Comparison of ENCODE assay signal across 8 cellular contexts in the genomic region with DNA sequence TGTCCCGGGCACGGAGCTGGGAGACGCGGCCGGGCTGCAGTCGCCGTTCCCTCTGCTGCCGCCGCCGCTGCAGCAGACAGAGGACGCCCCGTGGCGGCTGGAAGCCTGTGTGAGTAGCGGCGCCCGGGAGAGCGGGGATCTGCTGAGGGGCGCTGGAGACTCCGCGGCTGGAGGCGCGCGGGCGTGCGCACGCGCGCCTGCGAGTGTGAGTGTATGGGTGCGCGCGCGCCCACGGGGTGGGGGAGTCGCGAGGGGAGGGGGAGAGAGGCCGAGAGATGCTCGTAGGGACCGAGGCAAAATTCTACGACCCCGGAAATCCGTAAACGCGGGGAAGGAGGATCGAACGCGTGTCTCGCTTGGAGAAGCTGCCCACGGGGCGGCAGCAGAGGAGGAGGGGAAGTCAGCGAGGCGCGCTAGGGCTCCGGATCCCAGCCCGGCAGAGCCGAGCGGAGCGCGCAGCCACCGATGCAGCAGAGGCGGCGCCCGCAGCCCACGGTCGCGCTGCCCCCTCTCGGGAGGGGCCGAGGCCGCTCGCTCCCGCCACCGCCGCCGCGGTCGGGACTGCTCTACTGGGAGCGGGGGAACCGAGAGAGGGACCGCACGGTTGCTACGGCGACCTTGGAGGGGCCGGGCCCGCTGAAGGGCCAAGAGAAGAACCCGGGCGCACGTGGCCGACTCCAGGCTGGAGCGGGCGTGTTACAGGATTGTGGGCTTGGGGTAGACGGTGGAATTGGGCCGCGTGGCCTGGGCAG. TPM values are rescaled to one million over a fixed set of nuclear protein-coding genes. Genes with fewer than 3 reads are reported as not detected.
DNase-seq lines count a peak whose midpoint lies in the region; ATAC-seq and TF ChIP-seq lines count a peak whose summit lies in the region.

A gene (minus strand): TSS at position 207 of the 752 bp plus-strand sequence.

- peaks cover 0 to 9% of the 10 kb centered on the region in 2 donors for H3K27me3 ChIP-seq in naive thymus-derived CD4-positive, alpha-beta T cell (ENCODE audit: control insufficient read depth in 2 of 2, insufficient read depth in 2 of 2, low read length in 2 of 2)

- CTCF ChIA-PET in naive thymus-derived CD4-positive, alpha-beta T cell (lab: Charles Lee), result no interaction called here

- peaks cover 6% of the 10 kb centered on the region for H3K4me1 Mint-ChIP-seq in activated T-helper 1 cell treated with anti-CD3 and anti-CD28 coated beads, Interleukin-12 subunit alpha, Interleukin-12 subunit beta, Interleukin-2, Interleukin-4 antibody, amounts not matched to agents 30 ng/mL and 10 ng/mL and 1 ng/mL, durations not matched to agents 14 hours and 24 hours and 36 hours (ENCODE audit: low read depth)
- peaks cover 0 to 20% (median 13%) of the 10 kb centered on the region in 7 donors for H3K4me1 Mint-ChIP-seq in naive thymus-derived CD4-positive, alpha-beta T cell

- peaks cover 0 to 4% of the 10 kb centered on the region in 2 donors for H3K4me1 ChIP-seq in naive thymus-derived CD4-positive, alpha-beta T cell (ENCODE audit: control insufficient read depth in 2 of 2, insufficient read depth in 2 of 2, low read length in 2 of 2)
- peaks cover 5% of the 10 kb centered on the region for H3K4me1 ChIP-seq in urinary bladder (ENCODE audit: insufficient read depth)

- DNase-seq in CD1c-positive myeloid dendritic cell (ENCODE audit: extremely low spot score) (peak; percentile 54), NCI-H2171 treated with DMSO at 0.1 percent for 48 hours (lab: John Stamatoyannopoulos, UW) (peak; percentile 91), foreskin fibroblast (peak; percentile 72 to 92)
- no peak for DNase-seq in activated T-helper 1 cell treated with anti-CD3 and anti-CD28 coated beads, Interleukin-12 subunit alpha, Interleukin-12 subunit beta, Interleukin-2, Interleukin-4 antibody, amounts not matched to agents 30 ng/mL and 10 ng/mL and 1 ng/mL, durations not matched to agents 14 hours and 24 hours and 36 hours (ENCODE audit: low spot score)
- peak in 3 of 9 donors; percentile 1 to 47 (median 5) for DNase-seq in naive thymus-derived CD4-positive, alpha-beta T cell

- intact Hi-C loops in activated T-helper 1 cell treated with anti-CD3 and anti-CD28 coated beads, Interleukin-12 subunit alpha, Interleukin-12 subunit beta, Interleukin-2, Interleukin-4 antibody, amounts not matched to agents 30 ng/mL and 10 ng/mL and 1 ng/mL, durations not matched to agents 14 hours and 24 hours and 36 hours (cut with micrococcal nuclease), result no loop called here
- intact Hi-C loops in naive thymus-derived CD4-positive, alpha-beta T cell (cut with micrococcal nuclease), result no loop called here

- no peaks in the 10 kb centered on the region for H3K36me3 ChIP-seq in naive thymus-derived CD4-positive, alpha-beta T cell (ENCODE audit: control insufficient read depth in 2 of 3, insufficient read depth in 3 of 3, low read length in 3 of 3)
- no peaks in the 10 kb centered on the region for H3K36me3 ChIP-seq in urinary bladder (ENCODE audit: insufficient read depth)

- H3K27ac Mint-ChIP-seq in activated T-helper 1 cell treated with anti-CD3 and anti-CD28 coated beads, Interleukin-12 subunit alpha, Interleukin-12 subunit beta, Interleukin-2, Interleukin-4 antibody, amounts not matched to agents 30 ng/mL and 10 ng/mL and 1 ng/mL, durations not matched to agents 14 hours and 24 hours and 36 hours, result no peak within 1 kb of the TSS
- no peak within 1 kb of the TSS for H3K27ac Mint-ChIP-seq in naive thymus-derived CD4-positive, alpha-beta T cell

- peak within 1 kb of the TSS; percentile 86 for H3K4me3 Mint-ChIP-seq in activated T-helper 1 cell treated with anti-CD3 and anti-CD28 coated beads, Interleukin-12 subunit alpha, Interleukin-12 subunit beta, Interleukin-2, Interleukin-4 antibody, amounts not matched to agents 30 ng/mL and 10 ng/mL and 1 ng/mL, durations not matched to agents 14 hours and 24 hours and 36 hours
- H3K4me3 Mint-ChIP-seq in naive thymus-derived CD4-positive, alpha-beta T cell, result peak within 1 kb of the TSS; percentile 41 to 91 (median 79)

- WGBS in urinary bladder, result under 1% methylated on average over 93 of the region's 93 CpGs

- peak within 1 kb of the TSS; percentile 67 to 71 for H3K4me3 ChIP-seq in foreskin fibroblast (ENCODE audit: low read depth in 1 of 2, low read length in 2 of 2)
- peak within 1 kb of the TSS; percentile 24 for H3K4me3 ChIP-seq in naive thymus-derived CD4-positive, alpha-beta T cell (ENCODE audit: low read length)
- peak within 1 kb of the TSS; percentile 62 for H3K4me3 ChIP-seq in urinary bladder (ENCODE audit: low read depth, low read length)

- no peaks in the 10 kb centered on the region for H3K36me3 Mint-ChIP-seq in activated T-helper 1 cell treated with anti-CD3 and anti-CD28 coated beads, Interleukin-12 subunit alpha, Interleukin-12 subunit beta, Interleukin-2, Interleukin-4 antibody, amounts not matched to agents 30 ng/mL and 10 ng/mL and 1 ng/mL, durations not matched to agents 14 hours and 24 hours and 36 hours (ENCODE audit: low read depth)
- H3K36me3 Mint-ChIP-seq in naive thymus-derived CD4-positive, alpha-beta T cell, result no peaks in the 10 kb centered on the region

- no peak within 1 kb of the TSS for H3K27ac ChIP-seq in naive thymus-derived CD4-positive, alpha-beta T cell (ENCODE audit: low read depth, low read length)
- H3K27ac ChIP-seq in urinary bladder (ENCODE audit: low read depth), result no peak within 1 kb of the TSS

- H3K9me3 ChIP-seq in naive thymus-derived CD4-positive, alpha-beta T cell (ENCODE audit: control insufficient read depth in 2 of 3, low read length in 3 of 3), result no peaks in the 10 kb centered on the region

- POLR2A ChIA-PET in naive thymus-derived CD4-positive, alpha-beta T cell (lab: Charles Lee), result no interaction called here

- ATAC-seq in GM19351 (IDR thresholded peaks at IDR 0.05; ENCODE audit: unreplicated experiment) (peak; percentile 54), HG02588 (IDR thresholded peaks at IDR 0.05; ENCODE audit: unreplicated experiment) (no peak)
- peak; percentile 48 for ATAC-seq in naive thymus-derived CD4-positive, alpha-beta T cell

- H3K27me3 Mint-ChIP-seq in activated T-helper 1 cell treated with anti-CD3 and anti-CD28 coated beads, Interleukin-12 subunit alpha, Interleukin-12 subunit beta, Interleukin-2, Interleukin-4 antibody, amounts not matched to agents 30 ng/mL and 10 ng/mL and 1 ng/mL, durations not matched to agents 14 hours and 24 hours and 36 hours (ENCODE audit: insufficient read depth), result peaks cover 53% of the 10 kb centered on the region
- H3K27me3 Mint-ChIP-seq in naive thymus-derived CD4-positive, alpha-beta T cell, result peaks cover 36 to 57% (median 41%) of the 10 kb centered on the region in 5 donors

- H3K9me3 Mint-ChIP-seq in activated T-helper 1 cell treated with anti-CD3 and anti-CD28 coated beads, Interleukin-12 subunit alpha, Interleukin-12 subunit beta, Interleukin-2, Interleukin-4 antibody, amounts not matched to agents 30 ng/mL and 10 ng/mL and 1 ng/mL, durations not matched to agents 14 hours and 24 hours and 36 hours, result no peaks in the 10 kb centered on the region
- no peaks in the 10 kb centered on the region for H3K9me3 Mint-ChIP-seq in naive thymus-derived CD4-positive, alpha-beta T cell

- peak; percentile 14 for TF ChIP-seq CTCF in foreskin fibroblast (IDR thresholded peaks at IDR 0.05; ENCODE audit: low read depth, low read length)

RNA-seq across cellular contexts. Expression of the gene that starts here (rescaled TPM):
- total RNA-seq in activated T-helper 1 cell treated with anti-CD3 and anti-CD28 coated beads, Interleukin-12 subunit alpha, Interleukin-12 subunit beta, Interleukin-2, Interleukin-4 antibody, amounts not matched to agents 30 ng/mL and 10 ng/mL and 1 ng/mL, durations not matched to agents 14 hours and 24 hours and 36 hours, result 0.08 and 0.17 TPM in 2 replicates
- total RNA-seq in naive thymus-derived CD4-positive, alpha-beta T cell, result under 1 TPM in 1 of 5 experiments, not detected in 4; 0.17 TPM
- not detected for polyA plus RNA-seq in naive thymus-derived CD4-positive, alpha-beta T cell
- 17.6 TPM for total RNA-seq in urinary bladder
- polyA plus RNA-seq in urinary bladder, result 4.3 TPM

Comparison
In these comparisons a context has a peak if more than half of its experiments do, and no peak if none do; other contexts are left out.
1. RNA of the gene that starts here (total RNA-seq): 17.6 TPM in urinary bladder (single experiment); 0.08 to 0.17 TPM in activated T-helper 1 cell treated with anti-CD3 and anti-CD28 coated beads, Interleukin-12 subunit alpha, Interleukin-12 subunit beta, Interleukin-2, Interleukin-4 antibody, amounts not matched to agents 30 ng/mL and 10 ng/mL and 1 ng/mL, durations not matched to agents 14 hours and 24 hours and 36 hours and 0.17 TPM in naive thymus-derived CD4-positive, alpha-beta T cell; every median in the first group is over 10 times any median in the second.
2. Peak in ATAC-seq and H3K4me3 ChIP-seq in naive thymus-derived CD4-positive, alpha-beta T cell; RNA of the gene not detected or under 1 TPM.
3. Peak in every context shown above with its lines, with median percentiles within 50 percentile points of each other: H3K4me3 ChIP-seq.